Comparison of ENCODE assay signal across 10 cellular contexts in genomic region chr2:1731963-1732768, GRCh38. TPM values are rescaled to one million over a fixed set of nuclear protein-coding genes. Genes with fewer than 3 reads are reported as not detected.
DNase-seq lines count a peak whose midpoint lies in the region; ATAC-seq and TF ChIP-seq lines count a peak whose summit lies in the region.
"Had no signal": no experiment of that assay in that cellular context is flagged by ENCODE, and none has a peak within 500 bp of the region (broad histone marks: within the 10 kb centered on the region; RNA-seq: fewer than 3 reads in every experiment).

No MANE protein-coding gene starts in this region.

- H3K27me3 ChIP-seq in rectal smooth muscle tissue (ENCODE audit: control insufficient read depth, insufficient read depth, low read length) (no peaks in the 10 kb centered on the region), foreskin keratinocyte (no peaks in the 10 kb centered on the region)

- H3K27ac ChIP-seq in rectal smooth muscle tissue (ENCODE audit: low read depth, low read length) (peak overlapping the region; percentile 93), foreskin keratinocyte (no peak overlapping the region)

- no peaks in the 10 kb centered on the region for H3K9me3 Mint-ChIP-seq in natural killer cell treated with Interleukin-12 subunit alpha and Interleukin-12 subunit beta and Interleukin-15 and Interleukin-18, amount 100 ng/mL, for 72 hours

- no peak overlapping the region for H3K4me3 ChIP-seq in rectal smooth muscle tissue (ENCODE audit: low read length)
- H3K4me3 ChIP-seq: K562 had no signal

- no peaks in the 10 kb centered on the region for H3K4me1 Mint-ChIP-seq in natural killer cell treated with Interleukin-12 subunit alpha and Interleukin-12 subunit beta and Interleukin-15 and Interleukin-18, amount 100 ng/mL, for 72 hours (ENCODE audit: low read depth in 2 of 2)

- peak; percentile 85 for DNase-seq in Daoy (ENCODE audit: low read depth)
- peak; percentile 51 for DNase-seq in SK-N-DZ (ENCODE audit: low spot score)
- DNase-seq in Right ventricle myocardium inferior (ENCODE audit: missing footprints), result peak; percentile 69
- DNase-seq in NCI-H69 (lab: John Stamatoyannopoulos, UW), result no peak
- DNase-seq in natural killer cell treated with Interleukin-12 subunit alpha and Interleukin-12 subunit beta and Interleukin-15 and Interleukin-18, amount 100 ng/mL, for 72 hours (ENCODE audit: low spot score), result no peak
- DNase-seq in foreskin keratinocyte, result no peak
- DNase-seq: SW 1271 had no signal

- no peaks in the 10 kb centered on the region for H3K36me3 ChIP-seq in rectal smooth muscle tissue (ENCODE audit: control insufficient read depth, insufficient read depth, low read length)

- no peak for TF ChIP-seq CTCF in foreskin keratinocyte (conservative IDR thresholded peaks at IDR 0.05)

- H3K27ac Mint-ChIP-seq in natural killer cell treated with Interleukin-12 subunit alpha and Interleukin-12 subunit beta and Interleukin-15 and Interleukin-18, amount 100 ng/mL, for 72 hours, result no peak overlapping the region

- ATAC-seq in Right ventricle myocardium inferior (peak; percentile 61), foreskin keratinocyte (no peak), GM19463 (IDR thresholded peaks at IDR 0.05; ENCODE audit: unreplicated experiment) (no peak)
- ATAC-seq in natural killer cell treated with Interleukin-12 subunit alpha and Interleukin-12 subunit beta and Interleukin-15 and Interleukin-18, amount 100 ng/mL, for 72 hours, result no peak
- ATAC-seq: K562 had no signal

- H3K4me3 Mint-ChIP-seq in natural killer cell treated with Interleukin-12 subunit alpha and Interleukin-12 subunit beta and Interleukin-15 and Interleukin-18, amount 100 ng/mL, for 72 hours, result no peak overlapping the region

- H3K36me3 Mint-ChIP-seq in natural killer cell treated with Interleukin-12 subunit alpha and Interleukin-12 subunit beta and Interleukin-15 and Interleukin-18, amount 100 ng/mL, for 72 hours, result no peaks in the 10 kb centered on the region

- intact Hi-C loops in Right ventricle myocardium inferior (cut with DNase I), result no loop called here

- H3K9ac ChIP-seq in rectal smooth muscle tissue (ENCODE audit: low read length), result no peak overlapping the region

- H3K27me3 Mint-ChIP-seq in natural killer cell treated with Interleukin-12 subunit alpha and Interleukin-12 subunit beta and Interleukin-15 and Interleukin-18, amount 100 ng/mL, for 72 hours, result peaks cover 5 to 15% of the 10 kb centered on the region in 2 donors

- H3K4me1 ChIP-seq in rectal smooth muscle tissue (ENCODE audit: control insufficient read depth, insufficient read depth, low read length) (peaks cover 47% of the 10 kb centered on the region), foreskin keratinocyte (peaks cover 28% of the 10 kb centered on the region)

RNA-seq across cellular contexts. Expression of gene PXDN, which starts 12.1 kb away (rescaled TPM):
- total RNA-seq in Daoy (2014; rRNA removed; shearing (Covaris generic)), result 173 and 193 TPM in 2 replicates
- polyA plus RNA-seq in SK-N-DZ (2014; cell fraction: cytosol; rRNA removed), result 29.4 and 37.6 TPM in 2 replicates
- polyA plus RNA-seq in SK-N-DZ (2014; cell fraction: nucleus; rRNA removed), result 65.5 and 125 TPM in 2 replicates
- total RNA-seq in Right ventricle myocardium inferior (19.7 TPM), foreskin keratinocyte (91.4 and 96.5 TPM in 2 replicates)
- total RNA-seq in natural killer cell treated with Interleukin-12 subunit alpha and Interleukin-12 subunit beta and Interleukin-15 and Interleukin-18, amount 100 ng/mL, for 72 hours, result 1 to 10 TPM; 3.4 to 3.6 TPM
- 26.9 and 28.0 TPM in 2 replicates for polyA plus RNA-seq in foreskin keratinocyte
- polyA plus RNA-seq: K562 had no signal

Comparison
In these comparisons a context has a peak if more than half of its experiments do, and no peak if none do; other contexts are left out.
1. DNase-seq: peak in Daoy (single experiment), SK-N-DZ (single experiment) and Right ventricle myocardium inferior (single experiment); none in NCI-H69 (single experiment), natural killer cell treated with Interleukin-12 subunit alpha and Interleukin-12 subunit beta and Interleukin-15 and Interleukin-18, amount 100 ng/mL, for 72 hours (single experiment) and foreskin keratinocyte (0 of 2).